Comparison of ENCODE assay signal across 8 cellular contexts in the genomic region with DNA sequence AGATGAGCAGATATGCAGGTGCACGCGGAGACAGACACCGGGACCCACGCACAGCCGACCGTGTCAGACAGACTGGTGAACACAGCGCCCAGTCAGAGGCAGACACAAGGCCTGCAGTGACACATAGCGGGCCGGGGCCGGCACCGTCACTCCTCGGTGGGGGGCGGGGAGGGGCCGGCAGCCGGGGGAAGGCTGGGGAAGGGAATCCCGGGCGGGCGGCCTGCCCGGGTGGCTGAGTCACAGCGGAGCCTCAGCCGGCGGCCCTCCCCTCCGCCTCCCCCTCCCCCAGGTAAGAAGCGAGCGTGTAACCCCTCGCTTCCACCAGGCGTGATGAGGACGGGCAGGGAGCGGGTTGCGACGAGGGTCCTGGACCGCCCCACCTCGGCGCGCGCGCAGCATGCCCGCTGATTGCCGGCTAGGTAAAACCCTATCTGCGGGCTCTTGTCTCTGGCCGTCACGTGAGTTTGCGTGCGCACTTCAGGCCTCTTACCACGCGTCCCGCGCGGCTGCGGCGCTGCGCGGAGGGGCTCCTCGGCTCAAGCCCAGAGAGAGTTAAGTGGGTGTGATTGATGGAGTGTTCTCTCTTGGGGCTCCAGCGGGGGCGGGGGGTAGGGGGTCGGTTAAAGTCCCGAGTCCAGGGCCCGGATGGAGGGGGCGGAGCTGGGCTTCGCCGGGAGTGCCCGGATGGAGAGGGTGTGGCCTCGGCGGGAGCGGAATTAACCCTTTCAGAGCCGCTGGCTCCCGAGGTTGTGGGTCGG. TPM values are rescaled to one million over a fixed set of nuclear protein-coding genes. Genes with fewer than 3 reads are reported as not detected.
DNase-seq lines count a peak whose midpoint lies in the region; ATAC-seq lines count a peak whose summit lies in the region.

No MANE protein-coding gene starts in this region.

- ATAC-seq in HG03442 (IDR thresholded peaks at IDR 0.05; ENCODE audit: unreplicated experiment) = peak; percentile 14
- ATAC-seq in activated CD8-positive, alpha-beta T cell treated with anti-CD3 and anti-CD28 coated beads, Interleukin-2, amount 10 ng/mL, durations not matched to agents 7 days and 5 days = peak; percentile 12

- H3K9me3 Mint-ChIP-seq in activated CD8-positive, alpha-beta T cell treated with anti-CD3 and anti-CD28 coated beads, Interleukin-2, amount 10 ng/mL, durations not matched to agents 7 days and 5 days (ENCODE audit: insufficient read depth) = no peaks in the 10 kb centered on the region

- POLR2A ChIA-PET in activated CD8-positive, alpha-beta T cell treated with anti-CD3 and anti-CD28 coated beads, Interleukin-2, amount 10 ng/mL, durations not matched to agents 7 days and 5 days (lab: Charles Lee) = interaction anchor here (0.5 to 1.8 kb wide), 6 partner anchors 7 to 315 kb away, joined by 3 to 4 read pairs (median 3); a partner anchor contains a TSS

- H3K4me1 Mint-ChIP-seq in activated CD8-positive, alpha-beta T cell treated with anti-CD3 and anti-CD28 coated beads, Interleukin-2, amount 10 ng/mL, durations not matched to agents 7 days and 5 days (ENCODE audit: low read depth) = peaks cover 58% of the 10 kb centered on the region

- H3K27ac Mint-ChIP-seq in activated CD8-positive, alpha-beta T cell treated with anti-CD3 and anti-CD28 coated beads, Interleukin-2, amount 10 ng/mL, durations not matched to agents 7 days and 5 days = peak overlapping the region; percentile 99

- peak overlapping the region; percentile 97 for H3K4me3 Mint-ChIP-seq in activated CD8-positive, alpha-beta T cell treated with anti-CD3 and anti-CD28 coated beads, Interleukin-2, amount 10 ng/mL, durations not matched to agents 7 days and 5 days

- DNase-seq in SIG-M5 treated with dmso at 0.1 percent for 504 hours (lab: John Stamatoyannopoulos, UW; ENCODE audit: unreplicated experiment) = peak; percentile 70
- DNase-seq in SIG-M5 (lab: John Stamatoyannopoulos, UW) = no peak
- DNase-seq in NCI-H82 (lab: John Stamatoyannopoulos, UW) = peak; percentile 97
- DNase-seq in activated CD8-positive, alpha-beta T cell treated with anti-CD3 and anti-CD28 coated beads, Interleukin-2, amount 10 ng/mL, durations not matched to agents 7 days and 5 days = peak; percentile 86
- DNase-seq in effector CD4-positive, alpha-beta T cell = peak; percentile 78
- peak; percentile 92 for DNase-seq in medulla oblongata (ENCODE audit: extremely low spot score)
- peak; percentile 89 for DNase-seq in stimulated activated CD8-positive, alpha-beta memory T cell treated with anti-CD3 and anti-CD28 coated beads, Interleukin-12 subunit alpha, Interleukin-12 subunit beta, amount 100 ng/mL, for 1 hour (ENCODE audit: low read depth)

- no peaks in the 10 kb centered on the region for H3K27me3 Mint-ChIP-seq in activated CD8-positive, alpha-beta T cell treated with anti-CD3 and anti-CD28 coated beads, Interleukin-2, amount 10 ng/mL, durations not matched to agents 7 days and 5 days (ENCODE audit: low read depth)

- no peaks in the 10 kb centered on the region for H3K36me3 Mint-ChIP-seq in activated CD8-positive, alpha-beta T cell treated with anti-CD3 and anti-CD28 coated beads, Interleukin-2, amount 10 ng/mL, durations not matched to agents 7 days and 5 days (ENCODE audit: low read depth)

- CTCF ChIA-PET in activated CD8-positive, alpha-beta T cell treated with anti-CD3 and anti-CD28 coated beads, Interleukin-2, amount 10 ng/mL, durations not matched to agents 7 days and 5 days (lab: Charles Lee) = interaction anchor here (1.0 to 5.3 kb wide), 4 partner anchors 7 to 15 kb away, joined by 4 to 50 read pairs (median 5); a partner anchor contains a TSS

RNA-seq across cellular contexts. Expression of a gene that starts 7.8 kb away (rescaled TPM):
- 10 to 100 TPM; 12.4 to 12.6 TPM for total RNA-seq in activated CD8-positive, alpha-beta T cell treated with anti-CD3 and anti-CD28 coated beads, Interleukin-2, amount 10 ng/mL, durations not matched to agents 7 days and 5 days

RNA-seq across cellular contexts. Expression of a gene that starts 13.1 kb away (rescaled TPM):
- 1 to 10 TPM in 1 of 2 experiments, under 1 TPM in 1; 0.87 to 1.2 TPM for total RNA-seq in activated CD8-positive, alpha-beta T cell treated with anti-CD3 and anti-CD28 coated beads, Interleukin-2, amount 10 ng/mL, durations not matched to agents 7 days and 5 days

RNA-seq across cellular contexts. Expression of a gene that starts 15.6 kb away (rescaled TPM):
- total RNA-seq in activated CD8-positive, alpha-beta T cell treated with anti-CD3 and anti-CD28 coated beads, Interleukin-2, amount 10 ng/mL, durations not matched to agents 7 days and 5 days = 10 to 100 TPM; 92.7 to 93.1 TPM

RNA-seq across cellular contexts. Expression of a gene that starts 16.0 kb away (rescaled TPM):
- total RNA-seq in activated CD8-positive, alpha-beta T cell treated with anti-CD3 and anti-CD28 coated beads, Interleukin-2, amount 10 ng/mL, durations not matched to agents 7 days and 5 days = 10 to 100 TPM in 1 of 2 experiments, 1 to 10 TPM in 1; 9.8 to 11.2 TPM

RNA-seq across cellular contexts. Expression of a gene that starts 46.8 kb away (rescaled TPM):
- total RNA-seq in activated CD8-positive, alpha-beta T cell treated with anti-CD3 and anti-CD28 coated beads, Interleukin-2, amount 10 ng/mL, durations not matched to agents 7 days and 5 days = 100 to 1,000 TPM; 125 to 129 TPM
